Comparison of ENCODE assay signal across 27 cellular contexts in genomic region chr11:134944986-134945385, GRCh38.
"Had no signal": no experiment of that assay in that cellular context is flagged by ENCODE, and none has a peak within 500 bp of the region (broad histone marks: within the 10 kb centered on the region; RNA-seq: fewer than 3 reads in every experiment).

No MANE protein-coding gene starts in this region.

- FAIRE-seq: TTC549 had no signal

- DNase-seq: activated CD4-positive, alpha-beta T cell treated with anti-CD3 and anti-CD28 coated beads, Interleukin-2, amount 10 ng/mL, durations not matched to agents 24 days and 14 days; activated CD4-positive, alpha-beta T cell treated with anti-CD3 and anti-CD28 coated beads, Interleukin-2, amount 50 U/mL, for 4 hours; activated CD8-positive, alpha-beta T cell treated with anti-CD3 and anti-CD28 coated beads for 36 hours; activated effector memory CD4-positive, alpha-beta T cell treated with anti-CD3 and anti-CD28 coated beads, Interleukin-2, amount 50 U/mL, for 16 hours; activated naive CD4-positive, alpha-beta T cell; activated naive CD4-positive, alpha-beta T cell treated with anti-CD3 and anti-CD28 coated beads, Interleukin-2, amount 50 U/mL, for 16 hours; activated naive CD8-positive, alpha-beta T cell treated with anti-CD3 and anti-CD28 coated beads for 36 hours; activated T-cell treated with anti-CD3 and anti-CD28 coated beads, Interleukin-2, amount 50 U/mL, for 1 hour; activated T-cell treated with anti-CD3 and anti-CD28 coated beads, Interleukin-2, amount 50 U/mL, for 72 hours; amniotic stem cell; aorta; brain microvascular endothelial cell; central memory CD4-positive, alpha-beta T cell; NCI-H1105; NCI-H1417 treated with DMSO at 0.1 percent for 48 hours; NCI-H2107; NCI-H2171; NCI-H226; NCI-H446 treated with DMSO at 0.1 percent for 48 hours; NCI-H69; NCI-H82; SIG-M5 had no signal

- H3K27ac Mint-ChIP-seq: activated CD4-positive, alpha-beta T cell treated with anti-CD3 and anti-CD28 coated beads, Interleukin-2, amount 10 ng/mL, durations not matched to agents 24 days and 14 days; activated CD8-positive, alpha-beta T cell treated with anti-CD3 and anti-CD28 coated beads for 36 hours; activated naive CD8-positive, alpha-beta T cell treated with anti-CD3 and anti-CD28 coated beads for 36 hours; activated T-cell treated with anti-CD3 and anti-CD28 coated beads, Interleukin-2, amount 50 U/mL, for 72 hours; activated T-helper 17 cell treated with anti-CD3 and anti-CD28 coated beads, Interleukin-2, amount 50 U/mL, for 72 hours had no signal

- H3K4me1 Mint-ChIP-seq: activated CD4-positive, alpha-beta T cell treated with anti-CD3 and anti-CD28 coated beads, Interleukin-2, amount 10 ng/mL, durations not matched to agents 24 days and 14 days; activated naive CD8-positive, alpha-beta T cell treated with anti-CD3 and anti-CD28 coated beads for 36 hours; activated T-helper 17 cell treated with anti-CD3 and anti-CD28 coated beads, Interleukin-2, amount 50 U/mL, for 72 hours had no signal

- H3K4me2 ChIP-seq: KMS-11 had no signal

- H3K36me3 Mint-ChIP-seq: activated naive CD8-positive, alpha-beta T cell treated with anti-CD3 and anti-CD28 coated beads for 36 hours had no signal

- H3K4me3 Mint-ChIP-seq: activated CD4-positive, alpha-beta T cell treated with anti-CD3 and anti-CD28 coated beads, Interleukin-2, amount 10 ng/mL, durations not matched to agents 24 days and 14 days; activated CD8-positive, alpha-beta T cell treated with anti-CD3 and anti-CD28 coated beads for 36 hours; activated naive CD8-positive, alpha-beta T cell treated with anti-CD3 and anti-CD28 coated beads for 36 hours; activated T-cell treated with anti-CD3 and anti-CD28 coated beads, Interleukin-2, amount 50 U/mL, for 72 hours; activated T-helper 17 cell treated with anti-CD3 and anti-CD28 coated beads, Interleukin-2, amount 50 U/mL, for 72 hours had no signal

- H3K9ac ChIP-seq: KMS-11 had no signal

- H3K27me3 ChIP-seq: brain microvascular endothelial cell had no signal

- ATAC-seq: activated CD8-positive, alpha-beta T cell treated with anti-CD3 and anti-CD28 coated beads for 36 hours; activated T-cell treated with anti-CD3 and anti-CD28 coated beads, Interleukin-2, amount 50 U/mL, for 72 hours; activated T-helper 17 cell treated with anti-CD3 and anti-CD28 coated beads, Interleukin-2, amount 50 U/mL, for 72 hours; Panc1; SK-N-SH treated with all-trans-retinoic acid at 6 μM for 48 hours had no signal

- H3K27ac ChIP-seq: brain microvascular endothelial cell, KMS-11 had no signal

- H3K36me3 ChIP-seq: brain microvascular endothelial cell had no signal

- H3K9me3 Mint-ChIP-seq: activated CD4-positive, alpha-beta T cell treated with anti-CD3 and anti-CD28 coated beads, Interleukin-2, amount 10 ng/mL, durations not matched to agents 24 days and 14 days; activated CD8-positive, alpha-beta T cell treated with anti-CD3 and anti-CD28 coated beads for 36 hours; activated naive CD8-positive, alpha-beta T cell treated with anti-CD3 and anti-CD28 coated beads for 36 hours; activated T-cell treated with anti-CD3 and anti-CD28 coated beads, Interleukin-2, amount 50 U/mL, for 72 hours; activated T-helper 17 cell treated with anti-CD3 and anti-CD28 coated beads, Interleukin-2, amount 50 U/mL, for 72 hours had no signal

- H3K27me3 Mint-ChIP-seq: activated CD4-positive, alpha-beta T cell treated with anti-CD3 and anti-CD28 coated beads, Interleukin-2, amount 10 ng/mL, durations not matched to agents 24 days and 14 days had no signal
